In the genomic region with DNA sequence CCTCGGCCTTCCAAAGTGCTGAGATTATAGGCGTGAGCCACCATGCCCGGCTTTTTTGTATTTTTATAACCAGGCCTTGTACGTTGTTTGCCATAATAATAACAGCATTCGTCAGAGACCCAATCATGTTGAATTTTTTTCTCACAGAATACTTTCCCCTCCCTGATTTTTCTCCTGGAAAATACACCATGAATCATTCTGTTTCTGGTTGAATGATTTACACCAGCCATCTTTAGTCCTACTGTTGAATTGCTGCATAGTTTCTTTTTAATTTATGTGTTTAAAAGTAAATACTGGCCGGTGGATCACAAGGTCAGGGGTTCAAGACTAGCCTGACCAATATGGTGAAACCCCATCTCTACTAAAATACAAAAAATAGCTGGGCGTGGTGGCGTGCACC, we compare ENCODE assay signal across 16 cellular contexts. TPM values are rescaled to one million over a fixed set of nuclear protein-coding genes. Genes with fewer than 3 reads are reported as not detected.
DNase-seq lines count a peak whose midpoint lies in the region; ATAC-seq and TF ChIP-seq lines count a peak whose summit lies in the region.
"Had no signal": no experiment of that assay in that cellular context is flagged by ENCODE, and none has a peak within 500 bp of the region (broad histone marks: within the 10 kb centered on the region; RNA-seq: fewer than 3 reads in every experiment).

No MANE protein-coding gene starts in this region.

- H3K9me3 Mint-ChIP-seq in activated naive CD4-positive, alpha-beta T cell treated with anti-CD3 and anti-CD28 coated beads, Interleukin-2, amount 10 ng/mL, durations not matched to agents 7 days and 5 days: no peaks in the 10 kb centered on the region
- no peaks in the 10 kb centered on the region for H3K9me3 Mint-ChIP-seq in stimulated activated memory B cell treated with anti-CD40 and anti-IgM and Interleukin-4, amounts not matched to agents 10 μg/mL and 1 μg/mL and 100 μg/mL, for 72 hours

- H3K4me3 ChIP-seq in SU-DHL-6 (ENCODE audit: insufficient read depth, low read length, poor library complexity, severe bottlenecking) (no peak overlapping the region), hepatocyte (no peak overlapping the region)
- H3K4me3 ChIP-seq: stomach had no signal

- no peak for ATAC-seq in stimulated activated memory B cell treated with anti-CD40 and anti-IgM and Interleukin-4, amounts not matched to agents 10 μg/mL and 1 μg/mL and 100 μg/mL, for 72 hours
- ATAC-seq in HG02884 (IDR thresholded peaks at IDR 0.05; ENCODE audit: unreplicated experiment): no peak
- ATAC-seq: HCT116, left ventricle myocardium superior had no signal

- peaks cover 8% of the 10 kb centered on the region; the same call in 1 of the 2 replicates for H3F3A ChIP-seq in SU-DHL-6 (ENCODE audit: insufficient read depth)

- H3K4me1 Mint-ChIP-seq in activated naive CD4-positive, alpha-beta T cell treated with anti-CD3 and anti-CD28 coated beads, Interleukin-2, amount 10 ng/mL, durations not matched to agents 7 days and 5 days: peaks cover 51% of the 10 kb centered on the region
- peaks cover 48% of the 10 kb centered on the region for H3K4me1 Mint-ChIP-seq in stimulated activated memory B cell treated with anti-CD40 and anti-IgM and Interleukin-4, amounts not matched to agents 10 μg/mL and 1 μg/mL and 100 μg/mL, for 72 hours

- H3K9me2 ChIP-seq in SU-DHL-6 (replicated peaks; ENCODE audit: insufficient read depth, low read length) (no peaks in the 10 kb centered on the region), hepatocyte (replicated peaks; ENCODE audit: insufficient read depth) (no peaks in the 10 kb centered on the region)
- H3K9me2 ChIP-seq: SK-N-SH had no signal

- no peak overlapping the region for H3K9ac ChIP-seq in SU-DHL-6 (ENCODE audit: low read length)
- H3K9ac ChIP-seq: SK-N-SH had no signal

- peaks cover 33% of the 10 kb centered on the region; the same call in 1 of the 2 replicates for H3K36me3 ChIP-seq in SU-DHL-6 (ENCODE audit: low read length)
- H3K36me3 ChIP-seq in hepatocyte (replicated peaks; ENCODE audit: insufficient read depth, low read depth): no peaks in the 10 kb centered on the region
- H3K36me3 ChIP-seq: breast epithelium had no signal

- CTCF ChIA-PET in activated naive CD4-positive, alpha-beta T cell treated with anti-CD3 and anti-CD28 coated beads, Interleukin-2, amount 10 ng/mL, durations not matched to agents 7 days and 5 days (lab: Charles Lee): no interaction called here

- H4K20me1 ChIP-seq in SU-DHL-6 (ENCODE audit: low read depth, low read length): peaks cover 23% of the 10 kb centered on the region
- peaks cover 41% of the 10 kb centered on the region for H4K20me1 ChIP-seq in hepatocyte (ENCODE audit: insufficient read depth, poor library complexity, severe bottlenecking)

- H3K27me3 Mint-ChIP-seq in activated naive CD4-positive, alpha-beta T cell treated with anti-CD3 and anti-CD28 coated beads, Interleukin-2, amount 10 ng/mL, durations not matched to agents 7 days and 5 days: no peaks in the 10 kb centered on the region
- no peaks in the 10 kb centered on the region for H3K27me3 Mint-ChIP-seq in stimulated activated memory B cell treated with anti-CD40 and anti-IgM and Interleukin-4, amounts not matched to agents 10 μg/mL and 1 μg/mL and 100 μg/mL, for 72 hours

- WGBS in hepatocyte (ENCODE audit: low lambda C conversion rate, missing lambda C conversion rate): 88% methylated on average over 8 of the region's 8 CpGs

- H3K27ac Mint-ChIP-seq in activated naive CD4-positive, alpha-beta T cell treated with anti-CD3 and anti-CD28 coated beads, Interleukin-2, amount 10 ng/mL, durations not matched to agents 7 days and 5 days: peak overlapping the region; percentile 33
- peak overlapping the region; percentile 93 for H3K27ac Mint-ChIP-seq in stimulated activated memory B cell treated with anti-CD40 and anti-IgM and Interleukin-4, amounts not matched to agents 10 μg/mL and 1 μg/mL and 100 μg/mL, for 72 hours

- H3K79me2 ChIP-seq in SU-DHL-6 (ENCODE audit: insufficient read depth, low read length): peaks cover 71% of the 10 kb centered on the region
- peaks cover 83% of the 10 kb centered on the region for H3K79me2 ChIP-seq in hepatocyte

- H3K9me3 ChIP-seq in SU-DHL-6 (ENCODE audit: insufficient read depth, low read length) (no peaks in the 10 kb centered on the region), hepatocyte (ENCODE audit: low read depth) (no peaks in the 10 kb centered on the region)
- H3K9me3 ChIP-seq: breast epithelium, SK-N-SH, stomach had no signal

- no peak for DNase-seq in activated naive CD4-positive, alpha-beta T cell treated with anti-CD3 and anti-CD28 coated beads, Interleukin-2, amount 10 ng/mL, durations not matched to agents 7 days and 5 days
- no peak for DNase-seq in activated naive CD4-positive, alpha-beta T cell treated with Interleukin-2 at 50 U/mL for 16 hours
- no peak for DNase-seq in hepatocyte (ENCODE audit: low spot score)
- DNase-seq in stimulated activated CD4-positive, alpha-beta T cell treated with anti-CD3 and anti-CD28 coated beads, Interleukin-1b, Interleukin-23, amount 100 ng/mL, for 48 hours: no peak
- no peak for DNase-seq in stimulated activated CD4-positive, alpha-beta T cell treated with anti-CD3 and anti-CD28 coated beads, Interleukin-2, amount 100 ng/mL, for 48 hours
- DNase-seq: DMS153, left ventricle myocardium superior, NCI-H1105 treated with DMSO at 0.1 percent for 48 hours, SK-N-SH, stomach, WERI-Rb-1 had no signal

- H3K4me1 ChIP-seq in hepatocyte (ENCODE audit: insufficient read depth): peaks cover 6% of the 10 kb centered on the region

- peak overlapping the region; percentile 40 for H3K4me3 Mint-ChIP-seq in activated naive CD4-positive, alpha-beta T cell treated with anti-CD3 and anti-CD28 coated beads, Interleukin-2, amount 10 ng/mL, durations not matched to agents 7 days and 5 days
- no peak overlapping the region for H3K4me3 Mint-ChIP-seq in stimulated activated memory B cell treated with anti-CD40 and anti-IgM and Interleukin-4, amounts not matched to agents 10 μg/mL and 1 μg/mL and 100 μg/mL, for 72 hours

- H3K4me2 ChIP-seq in SU-DHL-6 (ENCODE audit: low read depth, low read length, poor library complexity, severe bottlenecking) (peak overlapping the region; percentile 20), hepatocyte (peak overlapping the region; percentile 5)
- H3K4me2 ChIP-seq: SK-N-SH had no signal

- H3K27me3 ChIP-seq in SU-DHL-6 (ENCODE audit: low read length) (no peaks in the 10 kb centered on the region), hepatocyte (no peaks in the 10 kb centered on the region)
- H3K27me3 ChIP-seq: breast epithelium, stomach had no signal

- peaks cover 51% of the 10 kb centered on the region for H3K36me3 Mint-ChIP-seq in activated naive CD4-positive, alpha-beta T cell treated with anti-CD3 and anti-CD28 coated beads, Interleukin-2, amount 10 ng/mL, durations not matched to agents 7 days and 5 days
- peaks cover 27% of the 10 kb centered on the region for H3K36me3 Mint-ChIP-seq in stimulated activated memory B cell treated with anti-CD40 and anti-IgM and Interleukin-4, amounts not matched to agents 10 μg/mL and 1 μg/mL and 100 μg/mL, for 72 hours

- H2AFZ ChIP-seq in SU-DHL-6 (ENCODE audit: low read depth, low read length, severe bottlenecking) (no peak overlapping the region), hepatocyte (no peak overlapping the region)

- TF ChIP-seq CTCF in SU-DHL-6 (IDR thresholded peaks at IDR 0.05; ENCODE audit: insufficient read depth, low read length, poor library complexity, severe bottlenecking) (no peak), hepatocyte (IDR thresholded peaks at IDR 0.05; ENCODE audit: poor library complexity) (no peak)

- H3K27ac ChIP-seq in SU-DHL-6 (ENCODE audit: low read depth, low read length) (no peak overlapping the region), hepatocyte (no peak overlapping the region)
- H3K27ac ChIP-seq: breast epithelium, stomach, WERI-Rb-1 had no signal

RNA-seq across cellular contexts. Expression of gene CNOT8, which starts 3.5 kb away (rescaled TPM):
- total RNA-seq in hepatocyte: 63.9 and 84.0 TPM in 2 replicates
- 42.0 and 46.7 TPM in 2 replicates for polyA plus RNA-seq in hepatocyte

RNA-seq across cellular contexts. Expression of gene FAXDC2, which starts 11.5 kb away (rescaled TPM):
- 23.1 and 29.3 TPM in 2 replicates for total RNA-seq in hepatocyte
- 27.7 and 28.5 TPM in 2 replicates for polyA plus RNA-seq in hepatocyte
